In genomic region chr22:36267058-36267457, GRCh38 we compare ENCODE assay signal across 29 cellular contexts.
"Had no signal": no experiment of that assay in that cellular context is flagged by ENCODE, and none has a peak within 500 bp of the region (broad histone marks: within the 10 kb centered on the region; RNA-seq: fewer than 3 reads in every experiment).

No MANE protein-coding gene starts in this region.

- FAIRE-seq: astrocyte had no signal

- H3K4me3 Mint-ChIP-seq: activated CD4-positive, alpha-beta memory T cell treated with anti-CD3 and anti-CD28 coated beads, Interleukin-2, amount 10 ng/mL, durations not matched to agents 7 days and 5 days; activated CD4-positive, alpha-beta T cell treated with anti-CD3 and anti-CD28 coated beads, Interleukin-2, amount 10 ng/mL, durations not matched to agents 7 days and 5 days; activated naive CD4-positive, alpha-beta T cell treated with anti-CD3 and anti-CD28 coated beads for 36 hours; activated T-cell treated with anti-CD3 and anti-CD28 coated beads, Interleukin-2, amount 50 U/mL, for 4 hours; endodermal cell; natural killer cell treated with Interleukin-12 subunit alpha and Interleukin-12 subunit beta and Interleukin-15 and Interleukin-18, amount 100 ng/mL, for 72 hours; stimulated activated memory B cell treated with anti-CD40 and anti-IgM and Interleukin-4, amounts not matched to agents 10 μg/mL and 1 μg/mL and 100 μg/mL, for 72 hours; T-helper 17 cell had no signal

- H3K27ac Mint-ChIP-seq: activated CD4-positive, alpha-beta memory T cell treated with anti-CD3 and anti-CD28 coated beads, Interleukin-2, amount 10 ng/mL, durations not matched to agents 7 days and 5 days; activated CD4-positive, alpha-beta T cell treated with anti-CD3 and anti-CD28 coated beads, Interleukin-2, amount 10 ng/mL, durations not matched to agents 7 days and 5 days; activated naive CD4-positive, alpha-beta T cell treated with anti-CD3 and anti-CD28 coated beads for 36 hours; endodermal cell; progenitor cell of endocrine pancreas; stimulated activated memory B cell treated with anti-CD40 and anti-IgM and Interleukin-4, amounts not matched to agents 10 μg/mL and 1 μg/mL and 100 μg/mL, for 72 hours; T-helper 17 cell had no signal

- H3K27ac ChIP-seq: brain microvascular endothelial cell, esophagus squamous epithelium, heart right ventricle, left ventricle myocardium inferior, right lobe of liver, skin epidermis, stomach, tibial artery, upper lobe of right lung had no signal

- H3K27me3 Mint-ChIP-seq: activated CD4-positive, alpha-beta memory T cell treated with anti-CD3 and anti-CD28 coated beads, Interleukin-2, amount 10 ng/mL, durations not matched to agents 7 days and 5 days; activated CD4-positive, alpha-beta T cell treated with anti-CD3 and anti-CD28 coated beads, Interleukin-2, amount 10 ng/mL, durations not matched to agents 7 days and 5 days; natural killer cell treated with Interleukin-12 subunit alpha and Interleukin-12 subunit beta and Interleukin-15 and Interleukin-18, amount 100 ng/mL, for 72 hours; progenitor cell of endocrine pancreas; stimulated activated memory B cell treated with anti-CD40 and anti-IgM and Interleukin-4, amounts not matched to agents 10 μg/mL and 1 μg/mL and 100 μg/mL, for 72 hours; T-helper 17 cell had no signal

- H3K4me1 ChIP-seq: esophagus squamous epithelium, left ventricle myocardium inferior, stomach, upper lobe of right lung had no signal

- ATAC-seq: heart right ventricle; mucosa of descending colon; natural killer cell treated with Interleukin-12 subunit alpha and Interleukin-12 subunit beta and Interleukin-15 and Interleukin-18, amount 100 ng/mL, for 72 hours; right lobe of liver; stimulated activated memory B cell treated with anti-CD40 and anti-IgM and Interleukin-4, amounts not matched to agents 10 μg/mL and 1 μg/mL and 100 μg/mL, for 72 hours; T-helper 17 cell; upper lobe of right lung had no signal

- H3K4me1 Mint-ChIP-seq: stimulated activated memory B cell treated with anti-CD40 and anti-IgM and Interleukin-4, amounts not matched to agents 10 μg/mL and 1 μg/mL and 100 μg/mL, for 72 hours had no signal

- H3K36me3 ChIP-seq: brain microvascular endothelial cell had no signal

- DNase-seq: activated CD4-positive, alpha-beta memory T cell treated with anti-CD3 and anti-CD28 coated beads, Interleukin-2, amount 10 ng/mL, durations not matched to agents 7 days and 5 days; activated CD4-positive, alpha-beta T cell treated with anti-CD3 and anti-CD28 coated beads, Interleukin-2, amount 10 ng/mL, durations not matched to agents 7 days and 5 days; activated CD4-positive, CD25-positive, alpha-beta regulatory T cell treated with anti-CD3 and anti-CD28 coated beads, Interleukin-2, amount 50 U/mL, for 72 hours; activated naive CD4-positive, alpha-beta T cell treated with anti-CD3 and anti-CD28 coated beads for 36 hours; activated T-cell treated with anti-CD3 and anti-CD28 coated beads, Interleukin-2, amount 50 U/mL, for 4 hours; amniotic stem cell; brain microvascular endothelial cell; cortex of kidney; endodermal cell; esophagus squamous epithelium; foreskin melanocyte; heart right ventricle; left ventricle myocardium inferior; mesendoderm; stimulated activated CD4-positive, alpha-beta T cell treated with anti-CD3 and anti-CD28 coated beads, Interleukin-12 subunit alpha, Interleukin-12 subunit beta, amount 100 ng/mL, for 4 hours; stimulated activated CD4-positive, alpha-beta T cell treated with anti-CD3 and anti-CD28 coated beads, Interleukin-4, amount 100 ng/mL, for 24 hours; T-helper 17 cell; T1000; tibial artery; upper lobe of right lung had no signal

- H3K4me3 ChIP-seq: esophagus squamous epithelium, heart right ventricle, left ventricle myocardium inferior, lung, mucosa of descending colon, right lobe of liver, skin epidermis, stomach, tibial artery, upper lobe of right lung had no signal

- H3K27me3 ChIP-seq: brain microvascular endothelial cell, esophagus squamous epithelium, heart right ventricle, right lobe of liver, stomach, tibial artery, upper lobe of right lung had no signal

- H3K9me3 ChIP-seq: esophagus squamous epithelium, heart right ventricle, left ventricle myocardium inferior, mucosa of descending colon, right lobe of liver, stomach, tibial artery, upper lobe of right lung had no signal

- H3K9me3 Mint-ChIP-seq: activated CD4-positive, alpha-beta memory T cell treated with anti-CD3 and anti-CD28 coated beads, Interleukin-2, amount 10 ng/mL, durations not matched to agents 7 days and 5 days; activated CD4-positive, alpha-beta T cell treated with anti-CD3 and anti-CD28 coated beads, Interleukin-2, amount 10 ng/mL, durations not matched to agents 7 days and 5 days; activated naive CD4-positive, alpha-beta T cell treated with anti-CD3 and anti-CD28 coated beads for 36 hours; activated T-cell treated with anti-CD3 and anti-CD28 coated beads, Interleukin-2, amount 50 U/mL, for 4 hours; endodermal cell; natural killer cell treated with Interleukin-12 subunit alpha and Interleukin-12 subunit beta and Interleukin-15 and Interleukin-18, amount 100 ng/mL, for 72 hours; stimulated activated memory B cell treated with anti-CD40 and anti-IgM and Interleukin-4, amounts not matched to agents 10 μg/mL and 1 μg/mL and 100 μg/mL, for 72 hours had no signal
